21 cellular contexts compared by ENCODE assay signal in genomic region chr10:46001187-46001756, GRCh38. TPM values are rescaled to one million over a fixed set of nuclear protein-coding genes. Genes with fewer than 3 reads are reported as not detected.
A peak's percentile ranks its signal among the peaks of the same experiment; 100 is the strongest.
DNase-seq lines count a peak whose midpoint lies in the region; ATAC-seq and TF ChIP-seq lines count a peak whose summit lies in the region.
"Had no signal": no experiment of that assay in that cellular context is flagged by ENCODE, and none has a peak within 500 bp of the region (broad histone marks: within the 10 kb centered on the region; RNA-seq: fewer than 3 reads in every experiment).

No MANE protein-coding gene starts in this region.

- intact Hi-C loops in Right ventricle myocardium inferior (cut with DNase I) = no loop called here

- ATAC-seq in Right ventricle myocardium inferior = no peak
- no peak for ATAC-seq in GM18858 (IDR thresholded peaks at IDR 0.05; ENCODE audit: unreplicated experiment)
- ATAC-seq: A549, HCT116 had no signal

- peaks cover 46% of the 10 kb centered on the region for H3K36me3 ChIP-seq in cardiac muscle cell

- no peaks in the 10 kb centered on the region for H3K9me3 ChIP-seq in cardiac muscle cell (ENCODE audit: low read depth)
- H3K9me3 ChIP-seq: A549, SJSA1 had no signal

- no peaks in the 10 kb centered on the region for H3K4me1 ChIP-seq in cardiac muscle cell (ENCODE audit: low read depth)

- TF ChIP-seq POLR2A in erythroblast (IDR thresholded peaks at IDR 0.05; ENCODE audit: low read length) = peak; percentile 72

- no peak for TF ChIP-seq CTCF in cardiac muscle cell (IDR thresholded peaks at IDR 0.05; ENCODE audit: low read depth, low read length)

- H3K4me3 ChIP-seq in cardiac muscle cell = no peak overlapping the region
- H3K4me3 ChIP-seq: A549; BLaER1 treated with 17β-estradiol and CSF1 and Interleukin-3, amounts not matched to agents 10 nM and 100 nM; PC-9; SJSA1 had no signal

- peak overlapping the region; percentile 63 for H3K27ac ChIP-seq in cardiac muscle cell
- H3K27ac ChIP-seq: A549, PC-9, SJSA1 had no signal

- no peaks in the 10 kb centered on the region for H3K27me3 ChIP-seq in cardiac muscle cell
- H3K27me3 ChIP-seq: BLaER1 treated with 17β-estradiol and CSF1 and Interleukin-3, amounts not matched to agents 10 nM and 100 nM; SJSA1 had no signal

- no peak for DNase-seq in cardiac muscle cell (ENCODE audit: low read depth in 1 of 2, low spot score in 1 of 2)
- DNase-seq in Right ventricle myocardium inferior (ENCODE audit: missing footprints) = no peak
- peak; percentile 60 for DNase-seq in OCI-M2 (lab: John Stamatoyannopoulos, UW; ENCODE audit: unreplicated experiment)
- peak; percentile 98 to 100 for DNase-seq in erythroblast (lab: John Stamatoyannopoulos, UW)
- no peak for DNase-seq in stimulated activated CD4-positive, alpha-beta T cell treated with anti-CD3 and anti-CD28 coated beads, Interleukin-1b, Interleukin-23, amount 100 ng/mL, for 48 hours
- no peak for DNase-seq in NCI-H2171 treated with DMSO at 0.1 percent for 48 hours (lab: John Stamatoyannopoulos, UW)
- DNase-seq: COR-L47, DMS153, EL, KBM-7, MV-4-11, NCI-H1417, NCI-H187 treated with DMSO at 0.1 percent for 48 hours, NCI-H446, PC-9 had no signal

RNA-seq across cellular contexts. Expression of gene TIMM23, which starts 29.0 kb away (rescaled TPM):
- 92.6 and 96.2 TPM in 2 replicates for total RNA-seq in cardiac muscle cell
- polyA plus RNA-seq in cardiac muscle cell = 140 and 150 TPM in 2 replicates
- total RNA-seq in Right ventricle myocardium inferior = 86.1 TPM

RNA-seq across cellular contexts. Expression of gene NCOA4, which starts 29.2 kb away (rescaled TPM):
- total RNA-seq in cardiac muscle cell = 171 and 292 TPM in 2 replicates
- 149 and 251 TPM in 2 replicates for polyA plus RNA-seq in cardiac muscle cell
- 284 TPM for total RNA-seq in Right ventricle myocardium inferior

RNA-seq across cellular contexts. Expression of gene MSMB, which starts 44.8 kb away (rescaled TPM):
- total RNA-seq in cardiac muscle cell (not detected in 2 replicates), Right ventricle myocardium inferior (not detected)
- polyA plus RNA-seq in cardiac muscle cell = not detected in 2 replicates
- total RNA-seq: HT1080, PC-9, SJSA1 had no signal

Comparison
In these comparisons a context has a peak if more than half of its experiments do, and no peak if none do; other contexts are left out.
1. DNase-seq: peak in OCI-M2 (single experiment) and erythroblast (2 of 2); none in cardiac muscle cell (0 of 2), Right ventricle myocardium inferior (single experiment), stimulated activated CD4-positive, alpha-beta T cell treated with anti-CD3 and anti-CD28 coated beads, Interleukin-1b, Interleukin-23, amount 100 ng/mL, for 48 hours (single experiment) and NCI-H2171 treated with DMSO at 0.1 percent for 48 hours (single experiment).